ENCODE assay signal across 8 cellular contexts in genomic region chr19:3506384-3507340, GRCh38. TPM values are rescaled to one million over a fixed set of nuclear protein-coding genes. Genes with fewer than 3 reads are reported as not detected.
DNase-seq lines count a peak whose midpoint lies in the region; ATAC-seq and TF ChIP-seq lines count a peak whose summit lies in the region.

No MANE protein-coding gene starts in this region.

- peak overlapping the region; percentile 63 for H3K4me2 ChIP-seq in trophoblast cell (ENCODE audit: low read length)

- peak overlapping the region; percentile 62 for H2AK5ac ChIP-seq in trophoblast cell (ENCODE audit: low read length)

- no peak for TF ChIP-seq EP300 in Ishikawa (IDR thresholded peaks at IDR 0.05; ENCODE audit: borderline replicate concordance)

- no peaks in the 10 kb centered on the region for H3K27me3 ChIP-seq in trophoblast cell (ENCODE audit: insufficient read depth, low read length)

- H3K27ac Mint-ChIP-seq in activated T-helper 2 cell treated with anti-CD3 and anti-CD28 coated beads, Interferon-gamma antibody, Interleukin-2, Interleukin-4, amounts not matched to agents 10 μg/mL and 5 μg/mL and 100 μg/mL, durations not matched to agents 14 hours and 24 hours and 36 hours: peak overlapping the region; percentile 86

- H3K9ac ChIP-seq in trophoblast cell (ENCODE audit: low read length): peak overlapping the region; percentile 93

- peak overlapping the region; percentile 93 for H3K4me3 ChIP-seq in trophoblast cell (ENCODE audit: low read depth, low read length)

- H3K36me3 ChIP-seq in trophoblast cell (ENCODE audit: control insufficient read depth in 1 of 2, insufficient read depth in 2 of 2, low read length in 2 of 2): peaks cover 25 to 26% of the 10 kb centered on the region in 2 experiments

- H2BK120ac ChIP-seq in trophoblast cell (ENCODE audit: insufficient read depth, low read length, poor library complexity): peak overlapping the region; percentile 86

- H2AFZ ChIP-seq in trophoblast cell (ENCODE audit: insufficient read depth, low read length, poor library complexity): peak overlapping the region; percentile 80

- H3K14ac ChIP-seq in trophoblast cell (ENCODE audit: low read length): peak overlapping the region; percentile 92

- no peaks in the 10 kb centered on the region for H3K27me3 Mint-ChIP-seq in activated T-helper 2 cell treated with anti-CD3 and anti-CD28 coated beads, Interferon-gamma antibody, Interleukin-2, Interleukin-4, amounts not matched to agents 10 μg/mL and 5 μg/mL and 100 μg/mL, durations not matched to agents 14 hours and 24 hours and 36 hours (ENCODE audit: low read depth)

- peak overlapping the region; percentile 91 for H2BK5ac ChIP-seq in trophoblast cell (ENCODE audit: low read depth, low read length, poor library complexity)

- DNase-seq in activated gamma-delta T cell treated with Interleukin-2 at 50 U/mL for 16 hours: peak; percentile 26
- no peak for DNase-seq in activated gamma-delta T cell (lab: John Stamatoyannopoulos, UW)
- DNase-seq in activated T-helper 2 cell treated with anti-CD3 and anti-CD28 coated beads, Interferon-gamma antibody, Interleukin-2, Interleukin-4, amounts not matched to agents 10 μg/mL and 5 μg/mL and 100 μg/mL, durations not matched to agents 14 hours and 24 hours and 36 hours (ENCODE audit: low spot score): peak; percentile 27
- DNase-seq in Right ventricle myocardium superior: peak; percentile 66
- peak in 1 of 2 donors; percentile 22 for DNase-seq in trophoblast cell
- DNase-seq in NCI-H774 (lab: John Stamatoyannopoulos, UW): no peak
- no peak for DNase-seq in AML-193 (lab: John Stamatoyannopoulos, UW)

- H3K4me1 Mint-ChIP-seq in activated T-helper 2 cell treated with anti-CD3 and anti-CD28 coated beads, Interferon-gamma antibody, Interleukin-2, Interleukin-4, amounts not matched to agents 10 μg/mL and 5 μg/mL and 100 μg/mL, durations not matched to agents 14 hours and 24 hours and 36 hours (ENCODE audit: low read depth): peaks cover 33% of the 10 kb centered on the region

- H3K79me1 ChIP-seq in trophoblast cell (ENCODE audit: low read length): peaks cover 28% of the 10 kb centered on the region

- H3K4ac ChIP-seq in trophoblast cell (ENCODE audit: low read depth, low read length): peak overlapping the region; percentile 91

- no CpG with 5 or more reads among the region's 69 CpGs for WGBS in trophoblast cell (ENCODE audit: extremely low coverage, insufficient coverage, insufficient read length)

- H3K79me2 ChIP-seq in trophoblast cell (ENCODE audit: control insufficient read depth, insufficient read depth, low read length, poor library complexity): peaks cover 39% of the 10 kb centered on the region

- ATAC-seq in Right ventricle myocardium superior (ENCODE audit: poor library complexity): peak; percentile 5

- H3K18ac ChIP-seq in trophoblast cell (ENCODE audit: low read length): peak overlapping the region; percentile 83

- H4K8ac ChIP-seq in trophoblast cell (ENCODE audit: low read depth, low read length): peak overlapping the region; percentile 79

- intact Hi-C loops in activated T-helper 2 cell treated with anti-CD3 and anti-CD28 coated beads, Interferon-gamma antibody, Interleukin-2, Interleukin-4, amounts not matched to agents 10 μg/mL and 5 μg/mL and 100 μg/mL, durations not matched to agents 14 hours and 24 hours and 36 hours (cut with micrococcal nuclease): loop anchor here (2.0 kb wide), 1 partner anchor 50 kb away; the partner anchor contains the start of gene MFSD12
- intact Hi-C loops in Right ventricle myocardium superior (cut with DNase I): no loop called here

- H4K12ac ChIP-seq in trophoblast cell (ENCODE audit: low read depth, low read length): peak overlapping the region; percentile 72

- H3K4me3 Mint-ChIP-seq in activated T-helper 2 cell treated with anti-CD3 and anti-CD28 coated beads, Interferon-gamma antibody, Interleukin-2, Interleukin-4, amounts not matched to agents 10 μg/mL and 5 μg/mL and 100 μg/mL, durations not matched to agents 14 hours and 24 hours and 36 hours (ENCODE audit: low read depth): peak overlapping the region; percentile 93

- no peaks in the 10 kb centered on the region for H3K9me3 ChIP-seq in trophoblast cell (ENCODE audit: insufficient read depth, low read depth, low read length)

- TF ChIP-seq RAD21 in Ishikawa (IDR thresholded peaks at IDR 0.05; ENCODE audit: low read depth): no peak

- H3K23ac ChIP-seq in trophoblast cell (ENCODE audit: low read length): no peak overlapping the region

- H2BK12ac ChIP-seq in trophoblast cell (ENCODE audit: low read length): no peak overlapping the region

- peaks cover 30% of the 10 kb centered on the region for H3K36me3 Mint-ChIP-seq in activated T-helper 2 cell treated with anti-CD3 and anti-CD28 coated beads, Interferon-gamma antibody, Interleukin-2, Interleukin-4, amounts not matched to agents 10 μg/mL and 5 μg/mL and 100 μg/mL, durations not matched to agents 14 hours and 24 hours and 36 hours (ENCODE audit: low read depth)

- H3K27ac ChIP-seq in trophoblast cell (ENCODE audit: low read depth, low read length): peak overlapping the region; percentile 72

- H3K9me3 Mint-ChIP-seq in activated T-helper 2 cell treated with anti-CD3 and anti-CD28 coated beads, Interferon-gamma antibody, Interleukin-2, Interleukin-4, amounts not matched to agents 10 μg/mL and 5 μg/mL and 100 μg/mL, durations not matched to agents 14 hours and 24 hours and 36 hours: no peaks in the 10 kb centered on the region

- H3K4me1 ChIP-seq in trophoblast cell (ENCODE audit: control insufficient read depth in 1 of 2, insufficient read depth in 2 of 2, low read length in 2 of 2): peaks cover 23 to 28% of the 10 kb centered on the region in 2 experiments

- H4K91ac ChIP-seq in trophoblast cell (ENCODE audit: low read depth, low read length): peak overlapping the region; percentile 91

TF ChIP-seq in Ishikawa, 13 proteins besides CTCF, POLR2A, EP300 and RAD21:
- no peak for TF ChIP-seq CEBPB (IDR thresholded peaks at IDR 0.05)
- peak; percentile 54 for TF ChIP-seq ZBTB7A (IDR thresholded peaks at IDR 0.05; ENCODE audit: low read depth)
- TF ChIP-seq, protein P1, sequence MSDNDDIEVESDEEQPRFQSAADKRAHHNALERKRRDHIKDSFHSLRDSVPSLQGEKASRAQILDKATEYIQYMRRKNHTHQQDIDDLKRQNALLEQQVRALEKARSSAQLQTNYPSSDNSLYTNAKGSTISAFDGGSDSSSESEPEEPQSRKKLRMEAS (IDR thresholded peaks at IDR 0.05): peak; percentile 17; the same call in 1 of the 2 replicates
TF ChIP-seq in Ishikawa: peak in this region for 2.

RNA-seq across cellular contexts. Expression of gene FZR1, which starts 0.6 kb away (rescaled TPM):
- 44.3 and 49.2 TPM in 2 replicates for total RNA-seq in activated T-helper 2 cell treated with anti-CD3 and anti-CD28 coated beads, Interferon-gamma antibody, Interleukin-2, Interleukin-4, amounts not matched to agents 10 μg/mL and 5 μg/mL and 100 μg/mL, durations not matched to agents 14 hours and 24 hours and 36 hours
- 19.0 TPM for total RNA-seq in Right ventricle myocardium superior
- 47.0 and 52.8 TPM in 2 replicates for polyA plus RNA-seq in trophoblast cell (2013)

RNA-seq across cellular contexts. Expression of gene DOHH, which starts 6.2 kb away (rescaled TPM):
- 19.7 and 20.6 TPM in 2 replicates for total RNA-seq in activated T-helper 2 cell treated with anti-CD3 and anti-CD28 coated beads, Interferon-gamma antibody, Interleukin-2, Interleukin-4, amounts not matched to agents 10 μg/mL and 5 μg/mL and 100 μg/mL, durations not matched to agents 14 hours and 24 hours and 36 hours
- 10.5 TPM for total RNA-seq in Right ventricle myocardium superior
- 5.3 and 5.8 TPM in 2 replicates for polyA plus RNA-seq in trophoblast cell (2013)

RNA-seq across cellular contexts. Expression of gene SMIM44, which starts 23.4 kb away (rescaled TPM):
- not detected in 2 replicates for total RNA-seq in activated T-helper 2 cell treated with anti-CD3 and anti-CD28 coated beads, Interferon-gamma antibody, Interleukin-2, Interleukin-4, amounts not matched to agents 10 μg/mL and 5 μg/mL and 100 μg/mL, durations not matched to agents 14 hours and 24 hours and 36 hours
- not detected for total RNA-seq in Right ventricle myocardium superior
- polyA plus RNA-seq in trophoblast cell (2013): not detected in 2 replicates

RNA-seq across cellular contexts. Expression of gene SMIM24, which starts 26.3 kb away (rescaled TPM):
- total RNA-seq in activated T-helper 2 cell treated with anti-CD3 and anti-CD28 coated beads, Interferon-gamma antibody, Interleukin-2, Interleukin-4, amounts not matched to agents 10 μg/mL and 5 μg/mL and 100 μg/mL, durations not matched to agents 14 hours and 24 hours and 36 hours: 0.51 and 0.84 TPM in 2 replicates
- not detected for total RNA-seq in Right ventricle myocardium superior
- polyA plus RNA-seq in trophoblast cell (2013): 0.39 and 0.47 TPM in 2 replicates

RNA-seq across cellular contexts. Expression of gene TEKTIP1, which starts 32.3 kb away (rescaled TPM):
- 2.0 and 2.5 TPM in 2 replicates for total RNA-seq in activated T-helper 2 cell treated with anti-CD3 and anti-CD28 coated beads, Interferon-gamma antibody, Interleukin-2, Interleukin-4, amounts not matched to agents 10 μg/mL and 5 μg/mL and 100 μg/mL, durations not matched to agents 14 hours and 24 hours and 36 hours
- 0.46 TPM for total RNA-seq in Right ventricle myocardium superior
- 0.21 TPM in 1 of 2 replicates, not detected in the other for polyA plus RNA-seq in trophoblast cell (2013)

Comparison
In these comparisons a context has a peak if more than half of its experiments do, and no peak if none do; other contexts are left out.
1. DNase-seq: peak in activated gamma-delta T cell treated with Interleukin-2 at 50 U/mL for 16 hours (single experiment), activated T-helper 2 cell treated with anti-CD3 and anti-CD28 coated beads, Interferon-gamma antibody, Interleukin-2, Interleukin-4, amounts not matched to agents 10 μg/mL and 5 μg/mL and 100 μg/mL, durations not matched to agents 14 hours and 24 hours and 36 hours (single experiment) and Right ventricle myocardium superior (single experiment); none in activated gamma-delta T cell (single experiment), NCI-H774 (single experiment) and AML-193 (0 of 2).